ENCODE assay signal across 24 cellular contexts in the genomic region with DNA sequence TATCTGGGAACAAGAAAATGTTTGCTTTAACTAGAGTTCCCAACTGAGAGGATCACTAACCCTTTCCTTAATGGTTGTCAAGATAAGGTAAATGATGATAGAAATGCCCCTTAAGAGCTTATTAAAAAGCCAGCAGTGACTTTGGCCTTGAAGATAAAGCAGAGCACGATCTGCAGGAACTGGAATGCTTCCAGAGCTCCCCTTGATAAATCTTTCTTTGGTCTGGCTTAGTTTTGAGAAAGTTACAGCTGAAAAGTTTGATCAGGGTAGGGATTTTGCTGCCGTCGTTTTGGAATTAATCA.
DNase-seq lines count a peak whose midpoint lies in the region; ATAC-seq and TF ChIP-seq lines count a peak whose summit lies in the region.
"Had no signal": no experiment of that assay in that cellular context is flagged by ENCODE, and none has a peak within 500 bp of the region (broad histone marks: within the 10 kb centered on the region; RNA-seq: fewer than 3 reads in every experiment).

No MANE protein-coding gene starts in this region.

- TF ChIP-seq CTCF in right lobe of liver (IDR thresholded peaks at IDR 0.05) (no peak), spleen (IDR thresholded peaks at IDR 0.05 in 8 of 11, conservative IDR thresholded peaks at IDR 0.05 in 3 of 11) (no peak), dorsolateral prefrontal cortex (IDR thresholded peaks at IDR 0.05 in 54 of 56, conservative IDR thresholded peaks at IDR 0.05 in 2 of 56; ENCODE audit: low read depth in 1 of 56, partially characterized antibody in 56 of 56) (no peak)

- peak overlapping the region in 1 of 3 donors; percentile 1 for H3K27ac ChIP-seq in right lobe of liver
- peak overlapping the region in 7 of 8 donors; percentile 13 to 73 (median 47) for H3K27ac ChIP-seq in spleen
- H3K27ac ChIP-seq in dorsolateral prefrontal cortex, result no peak overlapping the region
- H3K27ac ChIP-seq: epithelial cell of prostate had no signal

- CTCF ChIA-PET in HEK293T (lab: Yijun Ruan, JAX), result interaction anchor here (1.1 kb wide), 1 partner anchor 214 kb away, joined by 3 read pairs; no protein-coding TSS in a partner anchor

- H3K4me1 ChIP-seq in right lobe of liver, result no peaks in the 10 kb centered on the region
- H3K4me1 ChIP-seq in spleen, result peaks cover 0 to 27% (median 11%) of the 10 kb centered on the region in 6 donors

- peak; percentile 11 to 50 (median 44) for ATAC-seq in right lobe of liver
- ATAC-seq: T-cell had no signal

- WGBS in right lobe of liver (ENCODE audit: insufficient coverage, low coverage, low lambda C conversion rate, missing lambda C conversion rate), result 29% methylated on average over 3 of the region's 3 CpGs
- 17 to 44% (median 35%) methylated on average over 3 of the region's 3 CpGs for WGBS in spleen, 5 donors

- no peak overlapping the region for H3K4me3 ChIP-seq in right lobe of liver
- peak overlapping the region in 5 of 8 donors; percentile 0 to 50 (median 21) for H3K4me3 ChIP-seq in spleen
- no peak overlapping the region for H3K4me3 ChIP-seq in dorsolateral prefrontal cortex
- H3K4me3 ChIP-seq: mucosa of descending colon had no signal

- H3K36me3 ChIP-seq in right lobe of liver (peaks cover 0 to 22% (median 1%) of the 10 kb centered on the region in 4 donors), spleen (peaks cover 0 to 89% (median 53%) of the 10 kb centered on the region in 6 donors)

- TF ChIP-seq POLR2A in right lobe of liver (IDR thresholded peaks at IDR 0.05), result no peak
- no peak for TF ChIP-seq POLR2A in spleen (IDR thresholded peaks at IDR 0.05)

- H3K27me3 ChIP-seq in right lobe of liver, result no peaks in the 10 kb centered on the region
- H3K27me3 ChIP-seq in spleen (replicated peaks in 1 of 7), result no peaks in the 10 kb centered on the region
- no peaks in the 10 kb centered on the region for H3K27me3 ChIP-seq in dorsolateral prefrontal cortex
- H3K27me3 ChIP-seq: adrenal gland had no signal

- no peaks in the 10 kb centered on the region for H3K9me3 ChIP-seq in right lobe of liver
- H3K9me3 ChIP-seq in spleen, result no peaks in the 10 kb centered on the region
- H3K9me3 ChIP-seq: adrenal gland, mucosa of descending colon had no signal

- intact Hi-C loops in right lobe of liver (cut with DNase I), result no loop called here
- intact Hi-C loops in spleen (cut with DNase I; ENCODE audit: low total_unique reads), result loop anchor here (10.0 kb wide), 2 partner anchors 49 to 139 kb away; no protein-coding TSS in a partner anchor
- intact Hi-C loops in dorsolateral prefrontal cortex (cut with DNase I), result no loop called here

- DNase-seq in HEK293T (ENCODE audit: extremely low spot score), result peak; percentile 27
- DNase-seq in amniotic epithelial cell (ENCODE audit: low read depth), result peak; percentile 76
- DNase-seq in right lobe of liver, result no peak
- DNase-seq in spleen, result no peak
- no peak for DNase-seq in dorsolateral prefrontal cortex
- no peak for DNase-seq in activated CD4-positive, alpha-beta T cell treated with anti-CD3 and anti-CD28 coated beads for 4 hours
- no peak for DNase-seq in NCI-H748 (lab: John Stamatoyannopoulos, UW; ENCODE audit: unreplicated experiment)
- no peak for DNase-seq in T-helper 1 cell
- DNase-seq: activated CD4-positive, alpha-beta T cell treated with anti-CD3 and anti-CD28 coated beads, Interleukin-2, amount 50 U/mL, for 4 hours; activated CD8-positive, alpha-beta memory T cell treated with anti-CD3 and anti-CD28 coated beads, Interleukin-2, amount 50 U/mL, for 48 hours; activated effector memory CD4-positive, alpha-beta T cell treated with anti-CD3 and anti-CD28 coated beads, Interleukin-2, amount 50 U/mL, for 16 hours; CD4-positive, alpha-beta memory T cell; DMS53; Karpas-422; left cardiac atrium; mucosa of descending colon; NCI-H187; NCI-H2227 treated with DMSO at 0.1 percent for 48 hours; NCI-H82; SHP77; T-cell; WERI-Rb-1 had no signal

- POLR2A ChIA-PET in HEK293T (lab: Yijun Ruan, JAX), result no interaction called here

TF ChIP-seq in HEK293T, 16 proteins besides CTCF, POLR2A, EP300 and RAD21:
- peak; percentile 64; the same call in 1 of the 2 replicates for TF ChIP-seq CTBP1 (IDR thresholded peaks at IDR 0.05; ENCODE audit: borderline replicate concordance)
- TF ChIP-seq, protein P1, sequence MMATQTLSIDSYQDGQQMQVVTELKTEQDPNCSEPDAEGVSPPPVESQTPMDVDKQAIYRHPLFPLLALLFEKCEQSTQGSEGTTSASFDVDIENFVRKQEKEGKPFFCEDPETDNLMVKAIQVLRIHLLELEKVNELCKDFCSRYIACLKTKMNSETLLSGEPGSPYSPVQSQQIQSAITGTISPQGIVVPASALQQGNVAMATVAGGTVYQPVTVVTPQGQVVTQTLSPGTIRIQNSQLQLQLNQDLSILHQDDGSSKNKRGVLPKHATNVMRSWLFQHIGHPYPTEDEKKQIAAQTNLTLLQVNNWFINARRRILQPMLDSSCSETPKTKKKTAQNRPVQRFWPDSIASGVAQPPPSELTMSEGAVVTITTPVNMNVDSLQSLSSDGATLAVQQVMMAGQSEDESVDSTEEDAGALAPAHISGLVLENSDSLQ (IDR thresholded peaks at IDR 0.05), result peak; percentile 66
- no peak for TF ChIP-seq HDGF (IDR thresholded peaks at IDR 0.05; ENCODE audit: borderline replicate concordance)

Comparison
In these comparisons a context has a peak if more than half of its experiments do, and no peak if none do; other contexts are left out.
1. DNase-seq: peak in HEK293T (single experiment) and amniotic epithelial cell (single experiment); none in right lobe of liver (0 of 3), spleen (single experiment), dorsolateral prefrontal cortex (0 of 10), activated CD4-positive, alpha-beta T cell treated with anti-CD3 and anti-CD28 coated beads for 4 hours (0 of 2), NCI-H748 (single experiment) and T-helper 1 cell (0 of 5).
2. H3K27ac ChIP-seq: peak in spleen (7 of 8); none in dorsolateral prefrontal cortex (0 of 59).
3. H3K4me3 ChIP-seq: peak in spleen (5 of 8); none in right lobe of liver (0 of 3) and dorsolateral prefrontal cortex (0 of 59).